ENCODE assay signal across 13 cellular contexts in genomic region chr10:49053053-49053997, GRCh38.
DNase-seq lines count a peak whose midpoint lies in the region; ATAC-seq and TF ChIP-seq lines count a peak whose summit lies in the region.
"Had no signal": no experiment of that assay in that cellular context is flagged by ENCODE, and none has a peak within 500 bp of the region (broad histone marks: within the 10 kb centered on the region; RNA-seq: fewer than 3 reads in every experiment).

No MANE protein-coding gene starts in this region.

- no peak overlapping the region for H3K27ac ChIP-seq in Karpas-422 (ENCODE audit: low read length)
- no peak overlapping the region for H3K27ac ChIP-seq in CD8-positive, alpha-beta T cell (ENCODE audit: low read depth, low read length)
- H3K27ac ChIP-seq: upper lobe of left lung had no signal

- CTCF ChIA-PET in CD8-positive, alpha-beta T cell (lab: Charles Lee), result no interaction called here

- no peaks in the 10 kb centered on the region for H3K9me2 ChIP-seq in Karpas-422 (replicated peaks; ENCODE audit: insufficient read depth, low read length)

- H3K4me3 ChIP-seq in Karpas-422 (ENCODE audit: low read length), result no peak overlapping the region
- no peak overlapping the region for H3K4me3 ChIP-seq in CD8-positive, alpha-beta T cell (ENCODE audit: low read depth, low read length)
- H3K4me3 ChIP-seq: upper lobe of left lung had no signal

- H3K27ac Mint-ChIP-seq in nephron progenitor cell, result no peak overlapping the region
- no peak overlapping the region for H3K27ac Mint-ChIP-seq in CD8-positive, alpha-beta T cell
- H3K27ac Mint-ChIP-seq: activated naive CD8-positive, alpha-beta T cell had no signal

- TF ChIP-seq CTCF in nephron progenitor cell (IDR thresholded peaks at IDR 0.05), result no peak
- TF ChIP-seq CTCF in CD8-positive, alpha-beta T cell (IDR thresholded peaks at IDR 0.05), result no peak

- H3K27me3 ChIP-seq in Karpas-422 (ENCODE audit: low read length), result no peaks in the 10 kb centered on the region
- no peaks in the 10 kb centered on the region for H3K27me3 ChIP-seq in CD8-positive, alpha-beta T cell (ENCODE audit: insufficient read depth, low read length)
- H3K27me3 ChIP-seq: upper lobe of left lung had no signal

- H3K9ac ChIP-seq in Karpas-422 (ENCODE audit: low read length), result no peak overlapping the region

- peaks cover 23% of the 10 kb centered on the region for H3K4me1 Mint-ChIP-seq in nephron progenitor cell
- H3K4me1 Mint-ChIP-seq in CD8-positive, alpha-beta T cell (ENCODE audit: low read depth), result no peaks in the 10 kb centered on the region

- intact Hi-C loops in CD8-positive, alpha-beta T cell (cut with DNase I, micrococcal nuclease), result no loop called here

- H4K20me1 ChIP-seq in Karpas-422 (ENCODE audit: insufficient read depth, low read depth, low read length), result no peaks in the 10 kb centered on the region

- no peaks in the 10 kb centered on the region for H3K36me3 ChIP-seq in Karpas-422 (ENCODE audit: insufficient read depth, low read length)
- H3K36me3 ChIP-seq in CD8-positive, alpha-beta T cell (ENCODE audit: insufficient read depth, low read length), result no peaks in the 10 kb centered on the region
- H3K36me3 ChIP-seq: upper lobe of left lung had no signal

- no peaks in the 10 kb centered on the region for H3K9me3 ChIP-seq in Karpas-422 (ENCODE audit: low read length)
- no peaks in the 10 kb centered on the region for H3K9me3 ChIP-seq in CD8-positive, alpha-beta T cell (ENCODE audit: low read length)
- H3K9me3 ChIP-seq: upper lobe of left lung had no signal

- H2AFZ ChIP-seq in Karpas-422 (ENCODE audit: low read length), result no peak overlapping the region

- H3K27me3 Mint-ChIP-seq in nephron progenitor cell (ENCODE audit: low read depth, poor library complexity), result peaks cover 29% of the 10 kb centered on the region
- H3K27me3 Mint-ChIP-seq in CD8-positive, alpha-beta T cell (ENCODE audit: low read depth), result peaks cover 5% of the 10 kb centered on the region

- DNase-seq in Karpas-422 (peak; percentile 49), left lobe of liver (ENCODE audit: low spot score) (peak; percentile 44), nephron progenitor cell (no peak), NCI-H2107 treated with DMSO at 0.1 percent for 48 hours (lab: John Stamatoyannopoulos, UW; ENCODE audit: unreplicated experiment) (no peak)
- no peak for DNase-seq in CD8-positive, alpha-beta T cell
- DNase-seq in activated CD4-positive, alpha-beta T cell treated with anti-CD3 and anti-CD28 coated beads for 4 hours, result no peak
- DNase-seq: DMS153, mesendoderm, NCI-H2107 had no signal

- POLR2A ChIA-PET in CD8-positive, alpha-beta T cell (lab: Charles Lee), result no interaction called here

- H3K4me2 ChIP-seq in Karpas-422 (ENCODE audit: low read depth, low read length, poor library complexity, severe bottlenecking), result no peak overlapping the region

- ATAC-seq in GM18873 (IDR thresholded peaks at IDR 0.05; ENCODE audit: low FRiP score, unreplicated experiment) (peak; percentile 81), GM21825 (IDR thresholded peaks at IDR 0.05; ENCODE audit: unreplicated experiment) (peak; percentile 55), left lobe of liver (peak; percentile 24)
- no peak for ATAC-seq in CD8-positive, alpha-beta T cell

- H3K79me2 ChIP-seq in Karpas-422 (ENCODE audit: low read length), result no peaks in the 10 kb centered on the region

- H3K4me3 Mint-ChIP-seq in nephron progenitor cell, result no peak overlapping the region
- H3K4me3 Mint-ChIP-seq in CD8-positive, alpha-beta T cell, result no peak overlapping the region
- H3K4me3 Mint-ChIP-seq: activated naive CD8-positive, alpha-beta T cell had no signal

- no peaks in the 10 kb centered on the region for H3K9me3 Mint-ChIP-seq in nephron progenitor cell
- H3K9me3 Mint-ChIP-seq in CD8-positive, alpha-beta T cell, result no peaks in the 10 kb centered on the region

- H3K36me3 Mint-ChIP-seq in nephron progenitor cell (ENCODE audit: low read depth), result no peaks in the 10 kb centered on the region
- no peaks in the 10 kb centered on the region for H3K36me3 Mint-ChIP-seq in CD8-positive, alpha-beta T cell
- H3K36me3 Mint-ChIP-seq: activated naive CD8-positive, alpha-beta T cell had no signal

- H3K4me1 ChIP-seq in Karpas-422 (ENCODE audit: low read length), result peaks cover 5% of the 10 kb centered on the region; the same call in 1 of the 2 replicates
- H3K4me1 ChIP-seq in CD8-positive, alpha-beta T cell (ENCODE audit: insufficient read depth, low read length), result no peaks in the 10 kb centered on the region
- H3K4me1 ChIP-seq: upper lobe of left lung had no signal

Comparison
In these comparisons a context has a peak if more than half of its experiments do, and no peak if none do; other contexts are left out.
1. DNase-seq: peak in Karpas-422 (single experiment) and left lobe of liver (single experiment); none in nephron progenitor cell (single experiment), CD8-positive, alpha-beta T cell (0 of 7), NCI-H2107 treated with DMSO at 0.1 percent for 48 hours (single experiment) and activated CD4-positive, alpha-beta T cell treated with anti-CD3 and anti-CD28 coated beads for 4 hours (0 of 2).